ENCODE assay signal across 17 cellular contexts in the genomic region with DNA sequence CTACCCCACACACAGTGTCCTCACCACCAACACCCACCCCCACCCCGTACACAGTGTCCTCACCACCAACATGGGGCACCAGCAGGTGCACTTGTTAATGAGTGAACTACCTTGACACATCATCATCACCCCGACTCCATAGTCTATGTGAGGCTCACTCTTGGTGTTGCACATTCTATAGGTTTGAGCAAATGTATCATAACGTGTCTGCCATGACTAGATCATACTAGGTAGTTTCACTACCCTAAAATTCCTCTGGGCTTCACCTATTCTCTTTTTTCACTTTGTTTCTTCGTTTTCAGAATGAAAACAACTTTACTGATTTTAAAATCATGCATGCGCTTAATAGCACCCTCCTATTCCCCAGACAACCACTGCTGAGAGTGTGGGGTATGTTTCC.
DNase-seq lines count a peak whose midpoint lies in the region; ATAC-seq and TF ChIP-seq lines count a peak whose summit lies in the region.
"Had no signal": no experiment of that assay in that cellular context is flagged by ENCODE, and none has a peak within 500 bp of the region (broad histone marks: within the 10 kb centered on the region; RNA-seq: fewer than 3 reads in every experiment).

No MANE protein-coding gene starts in this region.

- H3K4me3 ChIP-seq in ovary, result no peak overlapping the region
- H3K4me3 ChIP-seq: A549 had no signal

- TF ChIP-seq CTCF in ovary (IDR thresholded peaks at IDR 0.05), result no peak

- H3K4me1 Mint-ChIP-seq in stimulated activated naive CD8-positive, alpha-beta T cell treated with anti-CD3 and anti-CD28 coated beads, Interleukin-15, amount 100 ng/mL, for 72 hours, result peaks cover 9% of the 10 kb centered on the region
- H3K4me1 Mint-ChIP-seq in stimulated activated naive B cell treated with anti-CD40 and anti-IgM and Interleukin-4, amounts not matched to agents 10 μg/mL and 1 μg/mL and 100 μg/mL, for 72 hours, result peaks cover 7 to 10% of the 10 kb centered on the region in 2 donors

- TF ChIP-seq EP300 in ovary (IDR thresholded peaks at IDR 0.05), result no peak

- H3K4me3 Mint-ChIP-seq in stimulated activated naive CD8-positive, alpha-beta T cell treated with anti-CD3 and anti-CD28 coated beads, Interleukin-15, amount 100 ng/mL, for 72 hours, result no peak overlapping the region
- no peak overlapping the region for H3K4me3 Mint-ChIP-seq in stimulated activated naive B cell treated with anti-CD40 and anti-IgM and Interleukin-4, amounts not matched to agents 10 μg/mL and 1 μg/mL and 100 μg/mL, for 72 hours
- H3K4me3 Mint-ChIP-seq: T-cell had no signal

- peak; percentile 15 for ATAC-seq in stimulated activated naive CD8-positive, alpha-beta T cell treated with anti-CD3 and anti-CD28 coated beads, Interleukin-15, Interleukin-2, amounts not matched to agents 100 U/mL and 50 U/mL, for 24 hours
- no peak for ATAC-seq in stimulated activated naive CD8-positive, alpha-beta T cell treated with anti-CD3 and anti-CD28 coated beads, Interleukin-15, amount 100 ng/mL, for 72 hours
- ATAC-seq in GM21619 (IDR thresholded peaks at IDR 0.05; ENCODE audit: unreplicated experiment) (peak; percentile 68), HG03135 (IDR thresholded peaks at IDR 0.05; ENCODE audit: unreplicated experiment) (peak; percentile 55)
- peak; percentile 57 to 80 for ATAC-seq in stimulated activated naive B cell treated with anti-CD40 and anti-IgM and Interleukin-4, amounts not matched to agents 10 μg/mL and 1 μg/mL and 100 μg/mL, for 72 hours (replicated peaks)
- ATAC-seq: A549, right cardiac atrium, Right ventricle myocardium inferior, T-cell had no signal

- no peak for DNase-seq in stimulated activated naive CD8-positive, alpha-beta T cell treated with anti-CD3 and anti-CD28 coated beads, Interleukin-15, Interleukin-2, amounts not matched to agents 100 U/mL and 50 U/mL, for 24 hours
- DNase-seq in stimulated activated naive CD8-positive, alpha-beta T cell treated with anti-CD3 and anti-CD28 coated beads, Interleukin-15, amount 100 ng/mL, for 72 hours, result no peak
- DNase-seq in stimulated activated naive B cell treated with anti-CD40 and anti-IgM and Interleukin-4, amounts not matched to agents 10 μg/mL and 1 μg/mL and 100 μg/mL, for 72 hours, result no peak
- no peak for DNase-seq in ovary
- DNase-seq in islet precursor cell, result no peak
- DNase-seq in NCI-H526 treated with DMSO at 0.1 percent for 48 hours (lab: John Stamatoyannopoulos, UW), result no peak
- DNase-seq: C1 segment of cervical spinal cord, DMS 273 treated with DMSO at 0.1 percent for 48 hours, GF-D8, NCI-H1092, right cardiac atrium, T-cell had no signal

- no peak for TF ChIP-seq POLR2A in ovary (IDR thresholded peaks at IDR 0.05)

- 75 to 89% (median 89%) methylated on average over 5 of the region's 5 CpGs for WGBS in ovary, 3 donors

- H3K9me3 Mint-ChIP-seq in stimulated activated naive CD8-positive, alpha-beta T cell treated with anti-CD3 and anti-CD28 coated beads, Interleukin-15, amount 100 ng/mL, for 72 hours, result no peaks in the 10 kb centered on the region
- no peaks in the 10 kb centered on the region for H3K9me3 Mint-ChIP-seq in stimulated activated naive B cell treated with anti-CD40 and anti-IgM and Interleukin-4, amounts not matched to agents 10 μg/mL and 1 μg/mL and 100 μg/mL, for 72 hours
- H3K9me3 Mint-ChIP-seq: T-cell had no signal

- no peak overlapping the region for H3K27ac ChIP-seq in ovary
- H3K27ac ChIP-seq: A549, VCaP had no signal

- H3K27me3 Mint-ChIP-seq in stimulated activated naive CD8-positive, alpha-beta T cell treated with anti-CD3 and anti-CD28 coated beads, Interleukin-15, amount 100 ng/mL, for 72 hours, result peaks cover 16% of the 10 kb centered on the region
- peaks cover 30 to 73% of the 10 kb centered on the region in 2 donors for H3K27me3 Mint-ChIP-seq in stimulated activated naive B cell treated with anti-CD40 and anti-IgM and Interleukin-4, amounts not matched to agents 10 μg/mL and 1 μg/mL and 100 μg/mL, for 72 hours

- no peaks in the 10 kb centered on the region for H3K36me3 ChIP-seq in ovary

- H3K27ac Mint-ChIP-seq in stimulated activated naive CD8-positive, alpha-beta T cell treated with anti-CD3 and anti-CD28 coated beads, Interleukin-15, amount 100 ng/mL, for 72 hours, result peak overlapping the region in 1 of 2 donors; percentile 79
- no peak overlapping the region for H3K27ac Mint-ChIP-seq in stimulated activated naive B cell treated with anti-CD40 and anti-IgM and Interleukin-4, amounts not matched to agents 10 μg/mL and 1 μg/mL and 100 μg/mL, for 72 hours
- H3K27ac Mint-ChIP-seq: T-cell had no signal

- intact Hi-C loops in ovary (cut with DNase I), result loop anchor here in 2 of 4 donors (10.0 kb wide), 2 partner anchors 95 to 155 kb away; no protein-coding TSS in a partner anchor

- H3K36me3 Mint-ChIP-seq in stimulated activated naive B cell treated with anti-CD40 and anti-IgM and Interleukin-4, amounts not matched to agents 10 μg/mL and 1 μg/mL and 100 μg/mL, for 72 hours, result no peaks in the 10 kb centered on the region
- H3K36me3 Mint-ChIP-seq: T-cell had no signal

- no peaks in the 10 kb centered on the region for H3K27me3 ChIP-seq in ovary

- peaks cover 12% of the 10 kb centered on the region for H3K4me1 ChIP-seq in ovary (ENCODE audit: insufficient read depth)

- H3K9me3 ChIP-seq in ovary, result no peaks in the 10 kb centered on the region
- H3K9me3 ChIP-seq: A549 had no signal
